ENCODE assay signal across 17 cellular contexts in genomic region chr3:42499478-42499871, GRCh38. TPM values are rescaled to one million over a fixed set of nuclear protein-coding genes. Genes with fewer than 3 reads are reported as not detected.
A peak's percentile ranks its signal among the peaks of the same experiment; 100 is the strongest.
DNase-seq lines count a peak whose midpoint lies in the region; ATAC-seq and TF ChIP-seq lines count a peak whose summit lies in the region.
"Had no signal": no experiment of that assay in that cellular context is flagged by ENCODE, and none has a peak within 500 bp of the region (broad histone marks: within the 10 kb centered on the region; RNA-seq: fewer than 3 reads in every experiment).

No MANE protein-coding gene starts in this region.

- no peaks in the 10 kb centered on the region for H3K36me3 ChIP-seq in right atrium auricular region
- no peaks in the 10 kb centered on the region for H3K36me3 ChIP-seq in heart right ventricle
- H3K36me3 ChIP-seq: lower lobe of right lung had no signal

- ATAC-seq in heart right ventricle (no peak), GM18511 (IDR thresholded peaks at IDR 0.05; ENCODE audit: unreplicated experiment) (no peak)
- ATAC-seq: lower lobe of right lung, mucosa of descending colon had no signal

- intact Hi-C loops in heart right ventricle (cut with DNase I) = no loop called here
- intact Hi-C loops in posterior vena cava (cut with DNase I) = no loop called here

- WGBS in heart right ventricle, 2 donors = 84 to 92% methylated on average over 3 of the region's 3 CpGs

- H3K27me3 ChIP-seq in right atrium auricular region = no peaks in the 10 kb centered on the region
- H3K27me3 ChIP-seq in heart right ventricle = peaks cover 0 to 48% (median 38%) of the 10 kb centered on the region in 7 donors

- in situ Hi-C loops in ACHN (cut with HindIII; ENCODE audit: low pct_ligation_motif_present, low pct_unique_long_range_greater_than_20kb, low sequenced_read_pairs) = no loop called here

- TF ChIP-seq CTCF in right atrium auricular region (IDR thresholded peaks at IDR 0.05) = no peak
- TF ChIP-seq CTCF in heart right ventricle (IDR thresholded peaks at IDR 0.05) = no peak

- no peak overlapping the region for H3K4me3 ChIP-seq in right atrium auricular region
- no peak overlapping the region for H3K4me3 ChIP-seq in heart right ventricle
- H3K4me3 ChIP-seq: lower lobe of right lung, mucosa of descending colon had no signal

- H3K9me3 ChIP-seq in right atrium auricular region = no peaks in the 10 kb centered on the region
- no peaks in the 10 kb centered on the region for H3K9me3 ChIP-seq in heart right ventricle
- H3K9me3 ChIP-seq: lower lobe of right lung, mucosa of descending colon, SK-N-SH had no signal

- H3K27ac ChIP-seq in right atrium auricular region (no peak overlapping the region), heart right ventricle (no peak overlapping the region), cingulate gyrus (ENCODE audit: low read depth, low read length) (peak overlapping the region; percentile 54)
- H3K27ac ChIP-seq: lower lobe of right lung, VCaP had no signal

- H3K4me1 ChIP-seq in right atrium auricular region (peaks cover 0 to 23% of the 10 kb centered on the region in 2 donors), heart right ventricle (peaks cover 8 to 30% (median 16%) of the 10 kb centered on the region in 9 donors)

- DNase-seq in right atrium auricular region (ENCODE audit: low spot score) (peak; percentile 34), heart right ventricle (no peak), posterior vena cava (ENCODE audit: low spot score) (peak; percentile 47), superior temporal gyrus (ENCODE audit: extremely low spot score) (no peak), ACHN (no peak)
- DNase-seq: HFFc6, kidney, lower lobe of right lung, mucosa of descending colon, NCI-H1417, NCI-H2081 treated with DMSO at 0.1 percent for 48 hours, NCI-H446 treated with DMSO at 0.1 percent for 48 hours, SK-N-SH had no signal

RNA-seq across cellular contexts. Expression of gene VIPR1, which starts 3.0 kb away (rescaled TPM):
- 10 to 100 TPM in 1 of 2 donors, 1 to 10 TPM in 1; 6.2 to 21.0 TPM for total RNA-seq in right atrium auricular region
- total RNA-seq in heart right ventricle = 1 to 10 TPM in 7 of 10 donors, under 1 TPM in 3; 0.76 to 7.3 (median 1.5) TPM
- 1 to 10 TPM; 3.9 to 8.3 TPM for polyA plus RNA-seq in heart right ventricle
- 1 to 10 TPM; 1.3 to 2.2 TPM for total RNA-seq in posterior vena cava
- total RNA-seq: HFFc6, OCI-LY7 had no signal
- polyA plus RNA-seq: SK-N-SH had no signal

Comparison
In these comparisons a context has a peak if more than half of its experiments do, and no peak if none do; other contexts are left out.
1. DNase-seq: peak in right atrium auricular region (single experiment) and posterior vena cava (single experiment); none in heart right ventricle (0 of 2), superior temporal gyrus (single experiment) and ACHN (single experiment).